Comparison of ENCODE assay signal across 15 cellular contexts in the genomic region with DNA sequence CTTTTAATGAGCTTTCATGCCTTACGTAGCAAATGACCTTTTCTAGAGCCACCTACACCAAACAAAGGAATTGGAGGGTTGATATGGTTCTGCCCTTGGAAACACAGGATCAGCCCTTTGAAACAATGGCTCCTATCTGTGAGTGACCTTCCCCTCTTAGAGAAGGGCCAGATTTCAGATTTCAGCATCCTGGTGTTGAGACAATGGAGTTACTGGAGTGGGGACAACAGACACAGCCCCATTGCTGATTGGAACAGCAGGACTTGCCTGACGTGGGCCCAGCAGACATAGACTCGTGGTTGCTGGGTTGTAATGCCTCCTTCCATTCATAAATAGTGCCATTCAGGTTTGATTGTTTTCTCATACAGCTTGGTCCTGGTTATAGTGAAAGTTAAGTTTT.
A peak's percentile ranks its signal among the peaks of the same experiment; 100 is the strongest.
DNase-seq lines count a peak whose midpoint lies in the region; ATAC-seq, FAIRE-seq and TF ChIP-seq lines count a peak whose summit lies in the region.
"Had no signal": no experiment of that assay in that cellular context is flagged by ENCODE, and none has a peak within 500 bp of the region (broad histone marks: within the 10 kb centered on the region; RNA-seq: fewer than 3 reads in every experiment).

No MANE protein-coding gene starts in this region.

- H3K9me3 Mint-ChIP-seq in Calu3 (ENCODE audit: low read depth, unreplicated experiment) (no peaks in the 10 kb centered on the region), astrocyte (ENCODE audit: unreplicated experiment) (no peaks in the 10 kb centered on the region)
- H3K9me3 Mint-ChIP-seq: nephron progenitor cell had no signal

- ATAC-seq in left lung: peak; percentile 4
- ATAC-seq in HG02852 (IDR thresholded peaks at IDR 0.05; ENCODE audit: unreplicated experiment): no peak

- H3K4me3 Mint-ChIP-seq in Calu3 (ENCODE audit: low read depth, unreplicated experiment) (peak overlapping the region; percentile 55), astrocyte (ENCODE audit: unreplicated experiment) (no peak overlapping the region)
- H3K4me3 Mint-ChIP-seq: nephron progenitor cell had no signal

- H3K36me3 ChIP-seq in astrocyte (ENCODE audit: insufficient read depth, low read length) (no peaks in the 10 kb centered on the region), left lung (no peaks in the 10 kb centered on the region)
- H3K36me3 ChIP-seq: Peyer's patch had no signal

- H3K27me3 Mint-ChIP-seq in Calu3 (ENCODE audit: unreplicated experiment) (no peaks in the 10 kb centered on the region), astrocyte (ENCODE audit: low read depth, unreplicated experiment) (no peaks in the 10 kb centered on the region)

- H3K4me3 ChIP-seq in astrocyte (ENCODE audit: insufficient read depth, low read depth, low read length): no peak overlapping the region
- H3K4me3 ChIP-seq in left lung: no peak overlapping the region
- H3K4me3 ChIP-seq: Peyer's patch had no signal

- H3K79me2 ChIP-seq in astrocyte (ENCODE audit: insufficient read depth, low read length): peaks cover 61% of the 10 kb centered on the region

- no peak for TF ChIP-seq CTCF in Calu3 (IDR thresholded peaks at IDR 0.05; ENCODE audit: unreplicated experiment)
- no peak for TF ChIP-seq CTCF in astrocyte (IDR thresholded peaks at IDR 0.05; ENCODE audit: insufficient read depth, low read depth, low read length)
- TF ChIP-seq CTCF in left lung (IDR thresholded peaks at IDR 0.05): no peak
- no peak for TF ChIP-seq CTCF in GM10266 (IDR thresholded peaks at IDR 0.05; ENCODE audit: control insufficient read depth, insufficient read depth, low read depth, missing control alignments)

- peak overlapping the region; percentile 63 for H3K9ac ChIP-seq in astrocyte (ENCODE audit: low read length)

- H3K27ac ChIP-seq in astrocyte (ENCODE audit: low read depth, low read length) (peak overlapping the region; percentile 76), left lung (peak overlapping the region; percentile 66 to 75)

- DNase-seq in Calu3: no peak
- DNase-seq in astrocyte (ENCODE audit: low read depth): no peak
- no peak for DNase-seq in left lung
- peak; percentile 42 for DNase-seq in retina
- no peak for DNase-seq in GM19239 (ENCODE audit: insufficient read length, low spot score)
- no peak for DNase-seq in NK-92 (lab: John Stamatoyannopoulos, UW; ENCODE audit: unreplicated experiment)
- no peak for DNase-seq in GM10266 (ENCODE audit: extremely low spot score)
- DNase-seq: activated CD4-positive, alpha-beta T cell treated with anti-CD3 and anti-CD28 coated beads, Interleukin-2, amount 50 U/mL, for 48 hours; activated gamma-delta T cell treated with Interleukin-2 at 50 U/mL for 16 hours; GOT3; NCI-H2227 treated with DMSO at 0.1 percent for 48 hours; Peyer's patch had no signal

- H3K36me3 Mint-ChIP-seq in Calu3 (ENCODE audit: insufficient read depth, unreplicated experiment) (no peaks in the 10 kb centered on the region), astrocyte (ENCODE audit: low read depth, unreplicated experiment) (peaks cover 7% of the 10 kb centered on the region)

- CTCF ChIA-PET in Calu3 (lab: Charles Lee): interaction anchor here (0.5 to 3.6 kb wide), 6 partner anchors 10 to 96 kb away, joined by 3 to 20 read pairs (median 5); partner anchors contain the start of gene GALNT10

- H2AFZ ChIP-seq in astrocyte (ENCODE audit: low read depth, low read length): no peak overlapping the region

- no peak for FAIRE-seq in astrocyte (lab: Jason Lieb, UNC)
- no peak for FAIRE-seq in GM19239 (lab: Jason Lieb, UNC)
- FAIRE-seq: GM12891 had no signal

- no peaks in the 10 kb centered on the region for H3K27me3 ChIP-seq in astrocyte (ENCODE audit: insufficient read depth, low read length)
- no peaks in the 10 kb centered on the region for H3K27me3 ChIP-seq in left lung
- H3K27me3 ChIP-seq: Peyer's patch had no signal

- no peaks in the 10 kb centered on the region for H4K20me1 ChIP-seq in astrocyte (ENCODE audit: insufficient read depth, low read length)

- H3K4me2 ChIP-seq in astrocyte (ENCODE audit: low read length): peak overlapping the region; percentile 79

- H3K4me1 Mint-ChIP-seq in Calu3 (ENCODE audit: low read depth, unreplicated experiment) (peaks cover 53% of the 10 kb centered on the region), astrocyte (ENCODE audit: low read depth, unreplicated experiment) (peaks cover 50% of the 10 kb centered on the region)

- H3K27ac Mint-ChIP-seq in Calu3 (ENCODE audit: unreplicated experiment): peak overlapping the region; percentile 54
- H3K27ac Mint-ChIP-seq in astrocyte (ENCODE audit: unreplicated experiment): peak overlapping the region; percentile 91

- intact Hi-C loops in Calu3 (cut with micrococcal nuclease; ENCODE audit: unreplicated experiment) (loop anchor here (5.0 kb wide), 1 partner anchor 81 kb away; no protein-coding TSS in a partner anchor), left lung (cut with DNase I) (no loop called here)

- no TSS peak for BruUV-seq in Calu3 (replicated peaks; lab: Mats Ljungman, UMichigan)

- peaks cover 45% of the 10 kb centered on the region for H3K4me1 ChIP-seq in astrocyte (ENCODE audit: insufficient read depth, low read length)
- H3K4me1 ChIP-seq in left lung: peaks cover 38 to 41% of the 10 kb centered on the region in 2 donors

- no peaks in the 10 kb centered on the region for H3K9me3 ChIP-seq in astrocyte (ENCODE audit: insufficient read depth, low read depth, low read length)
- H3K9me3 ChIP-seq in left lung: no peaks in the 10 kb centered on the region
- H3K9me3 ChIP-seq: Peyer's patch had no signal
